1 cellular context compared by ENCODE assay signal in the genomic region with DNA sequence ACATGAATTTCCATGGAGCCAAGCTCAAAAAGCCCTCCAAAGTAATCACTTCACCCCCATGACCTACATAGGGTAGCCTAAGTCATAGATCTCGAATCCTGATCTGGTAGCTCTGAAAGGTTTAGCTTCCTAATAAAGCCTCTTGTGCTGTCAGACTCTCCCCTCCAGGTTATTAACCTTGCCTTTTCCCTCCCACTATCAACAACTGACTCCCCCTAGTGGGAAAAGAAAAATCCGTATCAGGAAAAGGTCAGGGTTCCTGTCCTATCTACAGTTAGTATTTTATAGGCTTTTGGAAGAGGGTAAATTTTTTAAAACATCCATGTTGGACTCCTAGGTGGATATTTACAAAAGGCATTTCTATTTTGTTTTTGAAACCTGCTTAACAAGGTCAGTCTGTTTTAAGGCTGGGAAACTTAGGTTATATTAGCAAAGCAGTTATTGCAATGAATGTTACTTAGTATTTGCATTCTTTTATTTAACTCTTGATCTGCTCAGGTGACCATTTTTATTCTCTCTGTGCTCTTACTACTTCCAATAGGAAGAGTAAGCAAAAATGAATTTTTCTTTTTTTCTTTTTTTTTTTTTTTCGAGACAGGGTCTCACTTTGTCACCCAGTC.
TF ChIP-seq lines count a peak whose summit lies in the region.

No MANE protein-coding gene starts in this region.

TF ChIP-seq in endothelial cell of umbilical vein, 7 proteins besides CTCF, POLR2A, EP300 and RAD21 (continued from another document):
- TF ChIP-seq JUN (IDR thresholded peaks at IDR 0.05; ENCODE audit: borderline replicate concordance, insufficient read depth, insufficient read length, low read depth) (no peak), GATA2 (IDR thresholded peaks at IDR 0.05; ENCODE audit: insufficient read depth, insufficient read length, low read depth, low read length) (no peak), MYC (IDR thresholded peaks at IDR 0.05; ENCODE audit: low read depth, low read length) (no peak), POLR2AphosphoS5 (IDR thresholded peaks at IDR 0.05; ENCODE audit: insufficient read depth, low read depth, low read length) (no peak)
- TF ChIP-seq, protein P1, sequence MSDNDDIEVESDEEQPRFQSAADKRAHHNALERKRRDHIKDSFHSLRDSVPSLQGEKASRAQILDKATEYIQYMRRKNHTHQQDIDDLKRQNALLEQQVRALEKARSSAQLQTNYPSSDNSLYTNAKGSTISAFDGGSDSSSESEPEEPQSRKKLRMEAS (IDR thresholded peaks at IDR 0.05; ENCODE audit: insufficient read depth, insufficient read length): no peak
